ENCODE assay signal across 14 cellular contexts in the genomic region with DNA sequence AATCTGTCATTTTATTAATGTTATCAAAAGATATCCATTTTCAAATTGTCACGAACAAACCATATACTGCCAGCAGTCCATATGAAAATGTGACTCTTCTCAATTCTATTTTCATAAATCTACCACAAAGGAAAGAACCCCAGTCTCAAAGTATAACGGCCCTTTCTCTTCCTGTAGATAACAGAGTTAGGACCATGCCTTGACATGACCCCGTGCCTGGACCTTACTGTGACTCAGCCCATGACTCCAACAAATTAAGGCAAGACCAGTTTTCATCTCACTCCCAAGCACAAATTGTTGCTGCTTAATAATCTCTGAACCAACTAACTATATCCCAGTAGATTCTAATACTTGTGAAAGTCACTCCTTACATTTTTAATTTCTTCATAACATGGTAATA.
"Had no signal": no experiment of that assay in that cellular context is flagged by ENCODE, and none has a peak within 500 bp of the region (broad histone marks: within the 10 kb centered on the region; RNA-seq: fewer than 3 reads in every experiment).

No MANE protein-coding gene starts in this region.

- ATAC-seq: heart left ventricle; left colon; naive thymus-derived CD4-positive, alpha-beta T cell; psoas muscle; right lobe of liver had no signal

- H3K36me3 ChIP-seq: heart left ventricle, neutrophil, right lobe of liver had no signal

- H3K4me3 ChIP-seq: coronary artery, heart left ventricle, psoas muscle, right lobe of liver had no signal

- H3K27me3 ChIP-seq: heart left ventricle, neutrophil, right lobe of liver had no signal

- H3K4me1 ChIP-seq: heart left ventricle, psoas muscle, right lobe of liver had no signal

- H3K9me3 ChIP-seq: neutrophil, psoas muscle, right lobe of liver had no signal

- DNase-seq: effector memory CD4-positive, alpha-beta T cell; foreskin melanocyte; heart left ventricle; hippocampal formation; left colon; mesendoderm; naive thymus-derived CD4-positive, alpha-beta T cell; psoas muscle; retina; right lobe of liver; stimulated activated naive CD4-positive, alpha-beta T cell; trophoblast cell had no signal

- H3K27ac ChIP-seq: coronary artery, heart left ventricle, neutrophil, psoas muscle, right lobe of liver had no signal
